In the genomic region with DNA sequence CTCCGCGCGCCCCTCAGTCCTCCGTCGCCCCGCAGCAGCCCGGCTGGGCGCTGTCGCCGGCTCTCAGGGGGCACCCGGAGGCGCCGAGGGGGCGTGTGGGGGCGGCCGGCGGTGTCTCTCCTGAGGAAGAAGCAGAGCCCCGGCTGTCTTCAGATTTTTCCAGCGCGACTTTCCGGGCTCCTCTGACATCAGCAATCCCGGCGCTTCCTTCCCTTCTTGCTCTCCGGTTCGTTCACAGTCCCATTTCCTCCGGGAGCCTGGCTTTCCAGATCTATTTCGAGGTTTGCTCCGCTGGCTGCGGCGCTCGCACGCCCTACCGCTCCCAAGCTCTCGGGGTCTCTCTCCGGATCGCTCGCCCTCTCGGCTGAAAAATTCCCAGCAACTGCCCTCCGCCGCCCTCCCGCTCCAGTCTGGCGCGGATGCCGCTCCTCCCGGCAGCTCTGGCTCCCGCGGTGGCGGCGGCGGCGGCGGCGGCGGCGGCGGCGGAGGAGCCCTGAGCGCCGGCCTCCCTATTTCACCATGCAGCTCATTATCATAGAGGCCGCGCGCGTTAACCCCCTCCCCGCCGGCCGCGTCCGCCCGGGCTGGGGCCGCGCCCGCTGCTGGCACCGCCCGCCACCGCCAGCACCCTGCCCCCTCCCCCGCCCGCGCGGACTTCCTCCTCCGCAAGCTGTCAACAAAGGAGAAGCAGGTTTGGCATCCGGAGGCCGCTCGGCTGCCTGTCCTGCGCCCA, we compare ENCODE assay signal across 8 cellular contexts. TPM values are rescaled to one million over a fixed set of nuclear protein-coding genes. Genes with fewer than 3 reads are reported as not detected.
DNase-seq lines count a peak whose midpoint lies in the region; FAIRE-seq and TF ChIP-seq lines count a peak whose summit lies in the region.

Gene PLXNA2 (minus strand): TSS at position 534 of the 733 bp plus-strand sequence. CDS start 26,462 bp downstream, outside the sequence.

- BruUV-seq in endothelial cell of umbilical vein (replicated peaks; lab: Mats Ljungman, UMichigan), result no TSS peak

- H3K27me3 ChIP-seq in HL-60 (ENCODE audit: insufficient read depth, poor library complexity, severe bottlenecking), result peaks cover 24% of the 10 kb centered on the region
- no peaks in the 10 kb centered on the region for H3K27me3 ChIP-seq in endothelial cell of umbilical vein (ENCODE audit: control insufficient read depth in 2 of 2, insufficient read depth in 2 of 2, low read length in 2 of 2)

- H3K4me1 ChIP-seq in endothelial cell of umbilical vein (ENCODE audit: control insufficient read depth, extremely low read depth, insufficient read depth, low read length) (peaks cover 35% of the 10 kb centered on the region), mesodermal cell (ENCODE audit: control insufficient read depth, insufficient read depth, low read length, poor library complexity, severe bottlenecking) (peaks cover 24% of the 10 kb centered on the region)

- dilution Hi-C loops in endothelial cell of umbilical vein (cut with MboI; ENCODE audit: extremely low pct_ligation_motif_present, low sequenced_read_pairs), result loop anchor here (25.0 kb wide), 1 partner anchor 107 kb away; no protein-coding TSS in a partner anchor

- H3K36me3 ChIP-seq in endothelial cell of umbilical vein (ENCODE audit: control insufficient read depth in 2 of 2, extremely low read depth in 1 of 2, insufficient read depth in 2 of 2, low read length in 2 of 2) (peaks cover 0 to 3% of the 10 kb centered on the region in 2 experiments), mesodermal cell (ENCODE audit: control insufficient read depth, insufficient read depth, low read length) (peaks cover 25% of the 10 kb centered on the region)

- no peak for TF ChIP-seq CTCF in HL-60 (IDR thresholded peaks at IDR 0.05; ENCODE audit: insufficient read depth, low read length)
- TF ChIP-seq CTCF in endothelial cell of umbilical vein (IDR thresholded peaks at IDR 0.05; ENCODE audit: extremely low read depth in 1 of 2, insufficient read depth in 1 of 2, low read depth in 1 of 2, low read length in 2 of 2), result no peak

- POLR2A ChIA-PET in endothelial cell of umbilical vein (lab: Charles Lee), result interaction anchor here (1.1 to 1.6 kb wide), 2 partner anchors 36 to 47 kb away, joined by 3 to 5 read pairs; no protein-coding TSS in a partner anchor

- peak within 1 kb of the TSS; percentile 97 for H3K9ac ChIP-seq in endothelial cell of umbilical vein (replicated peaks; ENCODE audit: extremely low read depth, insufficient read depth, low read length)

- peak; percentile 66 for TF ChIP-seq POLR2A in endothelial cell of umbilical vein (IDR thresholded peaks at IDR 0.05; ENCODE audit: low read depth, low read length)

- 0% methylated on average over 48 to 63 of the region's 84 CpGs for WGBS in mesodermal cell (ENCODE audit: insufficient coverage in 2 of 2), 2 experiments

- peak within 1 kb of the TSS; percentile 90 for H3K4me2 ChIP-seq in endothelial cell of umbilical vein (ENCODE audit: insufficient read depth, low read length)

- DNase-seq in ELR (ENCODE audit: low read depth) (peak; percentile 84), HL-60 (ENCODE audit: low read depth in 1 of 2, low spot score in 1 of 2) (peak; percentile 52 to 86), NOMO-1 treated with dmso at 0.1 percent for 144 hours (lab: John Stamatoyannopoulos, UW; ENCODE audit: unreplicated experiment) (peak; percentile 73), activated T-cell treated with anti-CD3 and anti-CD28 coated beads for 24 hours (ENCODE audit: low read depth) (peak; percentile 18), endothelial cell of umbilical vein (ENCODE audit: low read depth, low spot score) (peak; percentile 78), NCI-H187 treated with DMSO at 0.1 percent for 48 hours (lab: John Stamatoyannopoulos, UW) (no peak)
- peak; percentile 45 for DNase-seq in stimulated activated CD8-positive, alpha-beta memory T cell treated with anti-CD3 and anti-CD28 coated beads, Interleukin-4, amount 100 ng/mL, for 24 hours (ENCODE audit: low read depth)

- H4K20me1 ChIP-seq in endothelial cell of umbilical vein (replicated peaks; ENCODE audit: control insufficient read depth, extremely low read depth, insufficient read depth, low read length), result no peaks in the 10 kb centered on the region

- H3K79me2 ChIP-seq in endothelial cell of umbilical vein (ENCODE audit: control insufficient read depth, insufficient read depth, low read length), result peaks cover 55% of the 10 kb centered on the region

- peak; percentile 84 for FAIRE-seq in endothelial cell of umbilical vein (lab: Jason Lieb, UNC)

- H3K27ac ChIP-seq in HL-60 (replicated peaks), result no peak within 1 kb of the TSS
- peak within 1 kb of the TSS; percentile 74 for H3K27ac ChIP-seq in endothelial cell of umbilical vein (ENCODE audit: insufficient read depth, low read depth, low read length)
- H3K27ac ChIP-seq in mesodermal cell (ENCODE audit: low read depth, low read length, severe bottlenecking), result peak within 1 kb of the TSS; percentile 66

- CTCF ChIA-PET in endothelial cell of umbilical vein (lab: Charles Lee), result interaction anchor here (0.6 to 15.2 kb wide), 36 partner anchors 8 to 1004 kb away, joined by 3 to 714 read pairs (median 9); no protein-coding TSS in a partner anchor

- H3K4me3 ChIP-seq in HL-60 (replicated peaks; ENCODE audit: insufficient read depth, low read length), result peak within 1 kb of the TSS; percentile 41
- peak within 1 kb of the TSS; percentile 91 to 96 (median 92) for H3K4me3 ChIP-seq in endothelial cell of umbilical vein (replicated peaks in 1 of 3; ENCODE audit: insufficient read depth in 1 of 3, low read depth in 1 of 3, low read length in 3 of 3)
- peak within 1 kb of the TSS; percentile 79 for H3K4me3 ChIP-seq in mesodermal cell (ENCODE audit: extremely low read depth, insufficient read depth, low read length, poor library complexity, severe bottlenecking)

- H3K9me3 ChIP-seq in endothelial cell of umbilical vein (replicated peaks; ENCODE audit: control insufficient read depth, insufficient read depth, low read length) (no peaks in the 10 kb centered on the region), mesodermal cell (ENCODE audit: control insufficient read depth, low read length) (no peaks in the 10 kb centered on the region)

- no peaks in the 10 kb centered on the region for H3K9me1 ChIP-seq in endothelial cell of umbilical vein (replicated peaks; ENCODE audit: control insufficient read depth, extremely low read depth, insufficient read depth, low read length)

- intact Hi-C loops in endothelial cell of umbilical vein (cut with micrococcal nuclease), result loop anchor here (1.0 to 10.0 kb wide), 11 partner anchors 23 to 961 kb away; no protein-coding TSS in a partner anchor

- H2AFZ ChIP-seq in endothelial cell of umbilical vein (ENCODE audit: low read depth, low read length), result peak within 1 kb of the TSS; percentile 24

TF ChIP-seq in endothelial cell of umbilical vein, 7 proteins besides CTCF, POLR2A, EP300 and RAD21:
- no peak for TF ChIP-seq FOS (IDR thresholded peaks at IDR 0.05; ENCODE audit: borderline replicate concordance, insufficient read depth, low read length)
- no peak for TF ChIP-seq JUN (IDR thresholded peaks at IDR 0.05; ENCODE audit: borderline replicate concordance, insufficient read depth, insufficient read length, low read depth)
- TF ChIP-seq POLR2AphosphoS5 (IDR thresholded peaks at IDR 0.05; ENCODE audit: insufficient read depth, low read depth, low read length), result peak; percentile 68

RNA-seq across cellular contexts. Expression of gene PLXNA2, which starts in this region (rescaled TPM):
- total RNA-seq in endothelial cell of umbilical vein, result 229 and 302 TPM in 2 replicates
- 42.6 and 43.3 TPM in 2 replicates for polyA plus RNA-seq in endothelial cell of umbilical vein
- polyA plus RNA-seq in endothelial cell of umbilical vein (2011; cell fraction: cytosol; rRNA removed), result 45.8 and 46.2 TPM in 2 replicates
- polyA plus RNA-seq in endothelial cell of umbilical vein (2011; cell fraction: nucleus; rRNA removed), result 246 and 252 TPM in 2 replicates
- polyA plus RNA-seq in endothelial cell of umbilical vein (2012), result 71.3 and 100 TPM in 2 replicates
- polyA minus RNA-seq in endothelial cell of umbilical vein, result 148 and 179 TPM in 2 replicates
- 4.7 TPM for polyA minus RNA-seq in endothelial cell of umbilical vein (2011; cell fraction: cytosol; rRNA and poly(A)+ RNA removed)
- polyA minus RNA-seq in endothelial cell of umbilical vein (2011; cell fraction: nucleus; rRNA and poly(A)+ RNA removed), result 206 and 227 TPM in 2 replicates
- 27.1 TPM for polyA plus RNA-seq in mesodermal cell (2013, experiment 1 of 2)
- polyA plus RNA-seq in mesodermal cell (2013, experiment 2 of 2), result 21.1 TPM

Comparison
In these comparisons a context has a peak if more than half of its experiments do, and no peak if none do; other contexts are left out.
1. H3K4me3 ChIP-seq: peak in every context shown above with its lines; median percentile 92 in endothelial cell of umbilical vein; 79 in mesodermal cell; 41 in HL-60.